Comparison of ENCODE assay signal across 8 cellular contexts in genomic region chr2:64653174-64654062, GRCh38. TPM values are rescaled to one million over a fixed set of nuclear protein-coding genes. Genes with fewer than 3 reads are reported as not detected.
DNase-seq lines count a peak whose midpoint lies in the region; ATAC-seq and TF ChIP-seq lines count a peak whose summit lies in the region.

TSS of gene SERTAD2 (minus strand) at chr2:64653913. CDS start at chr2:64636871, 17,042 bp downstream.

- H3K36me3 Mint-ChIP-seq in CD4-positive, alpha-beta T cell (ENCODE audit: low read depth) = peaks cover 15% of the 10 kb centered on the region

- no peaks in the 10 kb centered on the region for H3K9me3 Mint-ChIP-seq in CD4-positive, alpha-beta T cell

- H3K36me3 ChIP-seq in endocrine pancreas (ENCODE audit: control insufficient read depth, insufficient read depth, low read length) (no peaks in the 10 kb centered on the region), mesodermal cell (ENCODE audit: control insufficient read depth, insufficient read depth, low read length) (no peaks in the 10 kb centered on the region)

- H3K27ac ChIP-seq in CD4-positive, alpha-beta T cell (ENCODE audit: low read depth, low read length) = peak within 1 kb of the TSS; percentile 94
- H3K27ac ChIP-seq in mesodermal cell (ENCODE audit: low read depth, low read length, severe bottlenecking) = peak within 1 kb of the TSS; percentile 99

- peak; percentile 73 to 88 (median 82) for DNase-seq in CD4-positive, alpha-beta T cell
- DNase-seq in HS-5 (ENCODE audit: low read depth) = peak; percentile 25
- peak; percentile 84 to 87 for DNase-seq in NOMO-1 (lab: John Stamatoyannopoulos, UW; ENCODE audit: unreplicated experiment in 2 of 2)
- DNase-seq in stimulated activated CD8-positive, alpha-beta memory T cell treated with anti-CD3 and anti-CD28 coated beads, Interleukin-15, amount 100 ng/mL, for 48 hours (ENCODE audit: low read depth in 2 of 2) = peak; percentile 73 to 76

- POLR2A ChIA-PET in CD4-positive, alpha-beta T cell (lab: Charles Lee) = interaction anchor here (0.6 to 12.6 kb wide), 56 partner anchors 9 to 812 kb away, joined by 3 to 395 read pairs (median 6); partner anchors contain the start of genes ACTR2, AFTPH, CEP68 and RAB1A
- POLR2A ChIA-PET in activated CD8-positive, alpha-beta memory T cell treated with anti-CD3 and anti-CD28 coated beads for 36 hours (lab: Charles Lee) = interaction anchor here (0.7 to 4.3 kb wide), 22 partner anchors 8 to 574 kb away, joined by 3 to 43 read pairs (median 4); partner anchors contain the start of genes ACTR2 and AFTPH

- H3K9ac ChIP-seq in endocrine pancreas (ENCODE audit: control insufficient read depth, insufficient read depth, low read length) = peak within 1 kb of the TSS; percentile 87

- peaks cover 84% of the 10 kb centered on the region for H3K4me1 Mint-ChIP-seq in CD4-positive, alpha-beta T cell (ENCODE audit: low read depth)

- no peaks in the 10 kb centered on the region for H3K27me3 Mint-ChIP-seq in CD4-positive, alpha-beta T cell

- peak; percentile 87 for ATAC-seq in CD4-positive, alpha-beta T cell (ENCODE audit: poor library complexity)
- ATAC-seq in GM19463 (IDR thresholded peaks at IDR 0.05; ENCODE audit: unreplicated experiment) = peak; percentile 55

- H3K4me3 Mint-ChIP-seq in CD4-positive, alpha-beta T cell = peak within 1 kb of the TSS; percentile 94

- H3K4me1 ChIP-seq in endocrine pancreas (ENCODE audit: control insufficient read depth, insufficient read depth, low read length) = peaks cover 8% of the 10 kb centered on the region
- H3K4me1 ChIP-seq in mesodermal cell (ENCODE audit: control insufficient read depth, insufficient read depth, low read length, poor library complexity, severe bottlenecking) = peaks cover 46% of the 10 kb centered on the region

- H3K27me3 ChIP-seq in CD4-positive, alpha-beta T cell (ENCODE audit: control insufficient read depth, insufficient read depth, low read length) = no peaks in the 10 kb centered on the region
- no peaks in the 10 kb centered on the region for H3K27me3 ChIP-seq in endocrine pancreas (ENCODE audit: control insufficient read depth, insufficient read depth, low read length)

- CTCF ChIA-PET in CD4-positive, alpha-beta T cell (lab: Charles Lee) = interaction anchor here (0.6 to 7.1 kb wide), 18 partner anchors 8 to 322 kb away, joined by 3 to 49 read pairs (median 6); partner anchors contain the start of gene AFTPH
- CTCF ChIA-PET in activated CD8-positive, alpha-beta memory T cell treated with anti-CD3 and anti-CD28 coated beads for 36 hours (lab: Charles Lee) = interaction anchor here (0.8 to 5.8 kb wide), 14 partner anchors 9 to 178 kb away, joined by 3 to 35 read pairs (median 5); no protein-coding TSS in a partner anchor

- intact Hi-C loops in CD4-positive, alpha-beta T cell (cut with DNase I, micrococcal nuclease) = loop anchor here (1.0 to 10.0 kb wide), 3 partner anchors 77 to 401 kb away; partner anchors contain the start of gene CEP68 (in 1 of the 2)

- WGBS in mesodermal cell (ENCODE audit: insufficient coverage in 2 of 2), 2 experiments = 0% methylated on average over 37 to 70 of the region's 107 CpGs

- TF ChIP-seq CTCF in CD4-positive, alpha-beta T cell (IDR thresholded peaks at IDR 0.05) = peak; percentile 27

- H3K4me3 ChIP-seq in endocrine pancreas (ENCODE audit: control insufficient read depth, insufficient read depth, low read length) (peak within 1 kb of the TSS; percentile 92), mesodermal cell (ENCODE audit: extremely low read depth, insufficient read depth, low read length, poor library complexity, severe bottlenecking) (peak within 1 kb of the TSS; percentile 87)

- no peaks in the 10 kb centered on the region for H3K9me3 ChIP-seq in CD4-positive, alpha-beta T cell (ENCODE audit: control insufficient read depth, low read length)
- H3K9me3 ChIP-seq in endocrine pancreas (ENCODE audit: control insufficient read depth, low read length) = no peaks in the 10 kb centered on the region
- no peaks in the 10 kb centered on the region for H3K9me3 ChIP-seq in mesodermal cell (ENCODE audit: control insufficient read depth, low read length)

- H3K27ac Mint-ChIP-seq in CD4-positive, alpha-beta T cell = peak within 1 kb of the TSS; percentile 91

RNA-seq across cellular contexts. Expression of gene SERTAD2, which starts in this region (rescaled TPM):
- total RNA-seq in CD4-positive, alpha-beta T cell = 10 to 100 TPM; 50.5 to 54.1 TPM
- total RNA-seq in activated CD8-positive, alpha-beta memory T cell treated with anti-CD3 and anti-CD28 coated beads for 36 hours = 10 to 100 TPM; 21.7 to 22.7 TPM
- polyA plus RNA-seq in mesodermal cell (2013, experiment 1 of 2) = 29.9 TPM
- 20.5 TPM for polyA plus RNA-seq in mesodermal cell (2013, experiment 2 of 2)

Comparison
In these comparisons a context has a peak if more than half of its experiments do, and no peak if none do; other contexts are left out.
1. Peak in every context shown above with its lines: DNase-seq, ATAC-seq, H3K4me3 ChIP-seq and H3K27ac ChIP-seq.
2. DNase-seq: peak in every context shown above with its lines; median percentile 86 in NOMO-1; 82 in CD4-positive, alpha-beta T cell; 74 in stimulated activated CD8-positive, alpha-beta memory T cell treated with anti-CD3 and anti-CD28 coated beads, Interleukin-15, amount 100 ng/mL, for 48 hours; 25 in HS-5.